ENCODE assay signal across 13 cellular contexts in genomic region chr3:24401090-24401810, GRCh38.
DNase-seq lines count a peak whose midpoint lies in the region; ATAC-seq and FAIRE-seq lines count a peak whose summit lies in the region.
"Had no signal": no experiment of that assay in that cellular context is flagged by ENCODE, and none has a peak within 500 bp of the region (broad histone marks: within the 10 kb centered on the region; RNA-seq: fewer than 3 reads in every experiment).

No MANE protein-coding gene starts in this region.

- no peak overlapping the region for H3K9ac ChIP-seq in mesenchymal stem cell (ENCODE audit: low read length)

- 87% methylated on average over 1 of the region's 5 CpGs for WGBS in mesenchymal stem cell

- no peak overlapping the region for H2AFZ ChIP-seq in mesenchymal stem cell (ENCODE audit: low read depth, low read length)

- no peaks in the 10 kb centered on the region for H3K9me3 ChIP-seq in mesenchymal stem cell (ENCODE audit: control insufficient read depth, low read length)
- H3K9me3 ChIP-seq: lower lobe of right lung had no signal

- DNase-seq in COR-L47 (lab: John Stamatoyannopoulos, UW) (peak; percentile 50), NCI-H2081 (lab: John Stamatoyannopoulos, UW) (peak; percentile 57 to 92), mesenchymal stem cell (peak; percentile 19), MV-4-11 (lab: John Stamatoyannopoulos, UW) (no peak), middle frontal gyrus (ENCODE audit: extremely low spot score, low spot score) (no peak), activated gamma-delta T cell treated with Interleukin-2 at 50 U/mL for 16 hours (no peak)
- DNase-seq: GOT3, KBM-7, lower lobe of right lung, NCI-H2029 had no signal

- no peaks in the 10 kb centered on the region for H3K4me1 ChIP-seq in mesenchymal stem cell (ENCODE audit: control insufficient read depth, insufficient read depth, low read depth, low read length)
- H3K4me1 ChIP-seq: lower lobe of right lung had no signal

- H4K91ac ChIP-seq in mesenchymal stem cell (ENCODE audit: low read length): no peak overlapping the region

- peaks cover 2% of the 10 kb centered on the region for H3K79me1 ChIP-seq in mesenchymal stem cell (replicated peaks; ENCODE audit: low read length, poor library complexity, severe bottlenecking)

- no peak overlapping the region for H3K4me3 ChIP-seq in mesenchymal stem cell (ENCODE audit: insufficient read depth in 1 of 2, low read depth in 1 of 2, low read length in 2 of 2)
- H3K4me3 ChIP-seq: lower lobe of right lung, skin epidermis had no signal

- no peak for ATAC-seq in HG02884 (IDR thresholded peaks at IDR 0.05; ENCODE audit: unreplicated experiment)
- ATAC-seq: lower lobe of right lung had no signal

- no peak overlapping the region for H2BK120ac ChIP-seq in mesenchymal stem cell (ENCODE audit: low read depth, low read length)

- H2BK15ac ChIP-seq in mesenchymal stem cell (ENCODE audit: low read depth, poor library complexity, severe bottlenecking): no peak overlapping the region

- no peaks in the 10 kb centered on the region for H3K27me3 ChIP-seq in mesenchymal stem cell (ENCODE audit: control insufficient read depth in 1 of 2, insufficient read depth in 1 of 2, low read length in 2 of 2)

- H2BK5ac ChIP-seq in mesenchymal stem cell (ENCODE audit: low read depth, low read length, poor library complexity, severe bottlenecking): no peak overlapping the region

- H3K27ac ChIP-seq in mesenchymal stem cell (ENCODE audit: low read length, poor library complexity, severe bottlenecking): no peak overlapping the region
- H3K27ac ChIP-seq: lower lobe of right lung, skin epidermis had no signal

- H2AK5ac ChIP-seq in mesenchymal stem cell (ENCODE audit: low read length, severe bottlenecking): no peak overlapping the region

- peak; percentile 83 for FAIRE-seq in endometrium (lab: Jason Lieb, UNC)

- H4K8ac ChIP-seq in mesenchymal stem cell (ENCODE audit: low read length): no peak overlapping the region

- H3K4ac ChIP-seq in mesenchymal stem cell (ENCODE audit: low read depth in 1 of 2, low read length in 2 of 2): no peak overlapping the region

- no peak overlapping the region for H3K23ac ChIP-seq in mesenchymal stem cell (ENCODE audit: low read length in 2 of 2)

- H3K4me2 ChIP-seq in mesenchymal stem cell (ENCODE audit: low read length, poor library complexity, severe bottlenecking): no peak overlapping the region

- H2BK12ac ChIP-seq in mesenchymal stem cell (ENCODE audit: low read length in 2 of 2): no peak overlapping the region

- no peak overlapping the region for H3K14ac ChIP-seq in mesenchymal stem cell (ENCODE audit: low read length in 2 of 2)

- H3K36me3 ChIP-seq in mesenchymal stem cell (ENCODE audit: control insufficient read depth in 1 of 2, insufficient read depth in 2 of 2, low read depth in 1 of 2, low read length in 2 of 2): no peaks in the 10 kb centered on the region
- H3K36me3 ChIP-seq: lower lobe of right lung had no signal

- H3K18ac ChIP-seq in mesenchymal stem cell (ENCODE audit: low read depth in 1 of 2, low read length in 2 of 2): no peak overlapping the region

Comparison
In these comparisons a context has a peak if more than half of its experiments do, and no peak if none do; other contexts are left out.
1. DNase-seq: peak in COR-L47 (single experiment), NCI-H2081 (2 of 2) and mesenchymal stem cell (single experiment); none in MV-4-11 (single experiment), middle frontal gyrus (single experiment) and activated gamma-delta T cell treated with Interleukin-2 at 50 U/mL for 16 hours (single experiment).